ENCODE assay signal across 8 cellular contexts in the genomic region with DNA sequence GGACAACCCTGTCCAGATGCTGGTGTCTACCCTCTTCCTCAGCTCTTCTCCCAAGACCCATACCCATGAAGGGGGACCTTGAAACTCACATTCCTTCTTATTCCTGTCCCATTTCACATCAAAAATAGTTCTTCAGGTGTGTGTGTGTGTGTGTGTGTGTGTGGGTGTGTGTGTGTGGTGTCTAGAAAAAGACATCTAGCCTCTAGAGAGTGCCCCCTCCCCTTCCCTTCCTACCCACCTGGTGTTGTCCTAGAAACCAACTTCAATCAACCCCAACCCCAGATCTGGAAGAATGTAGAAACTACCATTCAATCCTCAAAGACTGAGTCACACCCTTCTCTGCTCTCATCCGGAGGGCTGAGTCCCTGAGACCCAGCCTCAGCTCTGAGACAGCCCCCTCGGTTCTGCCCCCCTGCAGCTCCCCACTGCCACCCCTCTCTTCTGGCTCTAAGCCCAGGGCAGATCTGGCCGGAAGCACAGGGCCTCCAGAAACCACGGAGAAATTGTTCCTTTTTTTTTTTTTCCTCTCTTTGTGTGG. TPM values are rescaled to one million over a fixed set of nuclear protein-coding genes. Genes with fewer than 3 reads are reported as not detected.
DNase-seq lines count a peak whose midpoint lies in the region; ATAC-seq and TF ChIP-seq lines count a peak whose summit lies in the region.
"Had no signal": no experiment of that assay in that cellular context is flagged by ENCODE, and none has a peak within 500 bp of the region (broad histone marks: within the 10 kb centered on the region; RNA-seq: fewer than 3 reads in every experiment).

No MANE protein-coding gene starts in this region.

- H3F3A ChIP-seq in PC-3 (ENCODE audit: low read length, unreplicated experiment) = no peaks in the 10 kb centered on the region

- H2AFZ ChIP-seq in PC-3 (ENCODE audit: low read length) = no peak overlapping the region

- TF ChIP-seq CTCF in GM20000 (IDR thresholded peaks at IDR 0.05; ENCODE audit: extremely low read depth, missing control alignments) (no peak), PC-3 (conservative IDR thresholded peaks at IDR 0.05; ENCODE audit: low read depth, low read length) (no peak), omental fat pad (IDR thresholded peaks at IDR 0.05) (no peak)

- intact Hi-C loops in PC-3 (cut with micrococcal nuclease) = no loop called here

- H3K79me2 ChIP-seq in PC-3 (ENCODE audit: low read length) = peaks cover 47% of the 10 kb centered on the region

- H3K4me3 ChIP-seq in PC-3 (ENCODE audit: low read length) (peak overlapping the region; percentile 22; the same call in 1 of the 2 replicates), adipocyte (ENCODE audit: low read length) (no peak overlapping the region)

- peaks cover 5% of the 10 kb centered on the region for H3K36me3 ChIP-seq in PC-3 (ENCODE audit: low read depth, low read length)
- H3K36me3 ChIP-seq in adipocyte (ENCODE audit: control insufficient read depth, insufficient read depth, low read length, severe bottlenecking) = no peaks in the 10 kb centered on the region

- H3K4me1 ChIP-seq in PC-3 (ENCODE audit: insufficient read depth, low read length) (peaks cover 37% of the 10 kb centered on the region), adipocyte (ENCODE audit: control insufficient read depth, insufficient read depth, low read length) (peaks cover 16% of the 10 kb centered on the region)

- DNase-seq in GM20000 (ENCODE audit: low spot score) = peak; percentile 62
- DNase-seq in PC-3 = no peak
- DNase-seq in adipocyte (ENCODE audit: low read depth) = peak; percentile 46
- DNase-seq in renal cortical epithelial cell (ENCODE audit: low read depth) = peak; percentile 78
- DNase-seq in omental fat pad (ENCODE audit: low spot score) = no peak
- DNase-seq in NCI-H524 treated with DMSO at 0.1 percent for 48 hours (lab: John Stamatoyannopoulos, UW) = no peak
- no peak for DNase-seq in NCI-H510A treated with DMSO at 0.1 percent for 48 hours (lab: John Stamatoyannopoulos, UW)

- H3K9me2 ChIP-seq in PC-3 (replicated peaks; ENCODE audit: low read length) = no peaks in the 10 kb centered on the region

- POLR2A ChIA-PET in PC-3 (lab: Charles Lee; ENCODE audit: unreplicated experiment) = interaction anchor here (0.6 kb wide), 1 partner anchor 109 kb away, joined by 4 read pairs; no protein-coding TSS in a partner anchor

- H3K9ac ChIP-seq in PC-3 (ENCODE audit: low read length) = no peak overlapping the region
- no peak overlapping the region for H3K9ac ChIP-seq in adipocyte (ENCODE audit: low read length)

- ATAC-seq in PC-3 = 0 out of 2 replicates have a peak, but pooled peaks have one; percentile 5
- no peak for ATAC-seq in omental fat pad (ENCODE audit: low FRiP score)

- H3K27me3 ChIP-seq in PC-3 (ENCODE audit: low read length) (no peaks in the 10 kb centered on the region), adipocyte (replicated peaks; ENCODE audit: control insufficient read depth, insufficient read depth, low read length) (no peaks in the 10 kb centered on the region)

- BruUV-seq in PC-3 (replicated peaks; lab: Mats Ljungman, UMichigan) = no TSS peak

- no peaks in the 10 kb centered on the region for H3K9me3 ChIP-seq in PC-3 (ENCODE audit: low read length)
- H3K9me3 ChIP-seq in adipocyte (ENCODE audit: control insufficient read depth, low read length) = no peaks in the 10 kb centered on the region

- peak overlapping the region; percentile 62 for H3K4me2 ChIP-seq in PC-3 (ENCODE audit: low read length)

- CTCF ChIA-PET in PC-3 (lab: Charles Lee) = no interaction called here

- H4K20me1 ChIP-seq in PC-3 (ENCODE audit: low read length) = no peaks in the 10 kb centered on the region

- H3K27ac ChIP-seq in PC-3 (ENCODE audit: low read length) = peak overlapping the region; percentile 55

RNA-seq across cellular contexts. Expression of a gene that starts 3.5 kb away (rescaled TPM):
- total RNA-seq in PC-3 (2014; rRNA removed) (45.7 and 57.7 TPM in 2 replicates), renal cortical epithelial cell (0.85 and 8.5 TPM in 2 replicates), omental fat pad (10 to 100 TPM in 1 of 4 donors, 1 to 10 TPM in 2, under 1 TPM in 1; 0.74 to 19.1 (median 2.6) TPM)

RNA-seq across cellular contexts. Expression of a gene that starts 22.5 kb away (rescaled TPM):
- total RNA-seq in PC-3 (2014; rRNA removed) (48.8 and 49.1 TPM in 2 replicates), renal cortical epithelial cell (3.8 and 9.9 TPM in 2 replicates), omental fat pad (10 to 100 TPM; 13.7 to 22.8 (median 15.5) TPM)

RNA-seq across cellular contexts. Expression of a gene that starts 25.0 kb away (rescaled TPM):
- total RNA-seq in PC-3 (2014; rRNA removed) (0.35 and 6.8 TPM in 2 replicates), renal cortical epithelial cell (0.35 TPM in 2 replicates), omental fat pad (10 to 100 TPM in 1 of 4 donors, 1 to 10 TPM in 2, under 1 TPM in 1; 0.95 to 15.0 (median 2.4) TPM)
- total RNA-seq: SK-MEL-5 had no signal

RNA-seq across cellular contexts. Expression of a gene that starts 49.9 kb away (rescaled TPM):
- total RNA-seq in PC-3 (2014; rRNA removed) (3.0 and 4.0 TPM in 2 replicates), renal cortical epithelial cell (5.4 and 20.7 TPM in 2 replicates), omental fat pad (10 to 100 TPM in 1 of 4 donors, 1 to 10 TPM in 3; 4.8 to 20.5 (median 7.3) TPM)

Comparison
In these comparisons a context has a peak if more than half of its experiments do, and no peak if none do; other contexts are left out.
1. DNase-seq: peak in GM20000 (single experiment), adipocyte (single experiment) and renal cortical epithelial cell (single experiment); none in PC-3 (single experiment), omental fat pad (single experiment), NCI-H524 treated with DMSO at 0.1 percent for 48 hours (single experiment) and NCI-H510A treated with DMSO at 0.1 percent for 48 hours (single experiment).